In the genomic region with DNA sequence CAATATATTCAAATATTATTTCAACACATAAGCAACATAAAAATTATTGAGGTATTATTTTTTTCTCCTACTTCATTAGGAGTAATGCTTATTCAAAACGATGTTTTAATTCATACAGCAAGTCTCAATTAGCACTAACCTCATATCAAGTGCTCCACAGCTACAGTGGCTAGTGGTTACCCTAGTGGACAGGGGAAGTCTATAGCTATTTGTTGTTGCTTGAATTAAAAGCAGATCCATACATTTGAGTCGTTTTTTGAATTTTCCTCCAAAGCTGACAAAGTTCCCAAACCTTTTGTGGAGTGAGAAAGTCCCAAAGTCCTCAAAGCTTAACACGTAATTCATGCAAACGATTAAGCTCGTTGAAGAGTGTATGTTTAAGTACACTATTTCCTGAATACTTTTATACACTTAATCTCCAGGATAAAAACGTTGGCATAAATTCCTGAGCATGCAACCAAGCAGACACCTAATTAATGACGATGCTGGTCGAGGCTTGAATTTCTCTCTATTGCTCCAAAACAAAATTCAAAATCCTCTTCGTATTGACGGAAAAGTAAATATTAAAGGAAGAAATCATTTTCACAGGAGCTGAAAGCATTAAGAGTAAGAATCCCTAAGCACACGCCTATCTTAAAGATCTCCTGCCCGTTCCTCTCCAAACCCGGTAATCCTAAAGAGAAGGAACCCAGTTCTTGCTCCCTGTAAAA, we compare ENCODE assay signal across 8 cellular contexts. TPM values are rescaled to one million over a fixed set of nuclear protein-coding genes. Genes with fewer than 3 reads are reported as not detected.
DNase-seq lines count a peak whose midpoint lies in the region; ATAC-seq and TF ChIP-seq lines count a peak whose summit lies in the region.

No MANE protein-coding gene starts in this region.

- H3K9me3 ChIP-seq in OCI-LY7 (ENCODE audit: low read length) (no peaks in the 10 kb centered on the region), ectodermal cell (ENCODE audit: control insufficient read depth, low read length) (no peaks in the 10 kb centered on the region)

- peaks cover 10% of the 10 kb centered on the region for H4K20me1 ChIP-seq in OCI-LY7 (ENCODE audit: insufficient read depth, low read length)

- BruUV-seq in OCI-LY7 (replicated peaks; lab: Mats Ljungman, UMichigan) = TSS peak; percentile 73

- H3K27ac Mint-ChIP-seq in nephron progenitor cell = no peak overlapping the region

- H3K27me3 Mint-ChIP-seq in nephron progenitor cell (ENCODE audit: low read depth, poor library complexity) = peaks cover 39% of the 10 kb centered on the region

- peaks cover 38% of the 10 kb centered on the region for H3K27me3 ChIP-seq in ectodermal cell (ENCODE audit: control insufficient read depth, insufficient read depth, low read length, poor library complexity, severe bottlenecking)

- TF ChIP-seq CTCF in GM12865 (IDR thresholded peaks at IDR 0.05; ENCODE audit: insufficient read depth, low read depth, low read length, missing control alignments) (peak; percentile 17), OCI-LY7 (conservative IDR thresholded peaks at IDR 0.05; ENCODE audit: low read length) (peak; percentile 43), nephron progenitor cell (IDR thresholded peaks at IDR 0.05) (peak; percentile 10)

- ATAC-seq in HG03045 (IDR thresholded peaks at IDR 0.05; ENCODE audit: unreplicated experiment) = no peak
- ATAC-seq in HG03175 (IDR thresholded peaks at IDR 0.05; ENCODE audit: unreplicated experiment) = no peak
- no peak for ATAC-seq in HG03039 (IDR thresholded peaks at IDR 0.05; ENCODE audit: unreplicated experiment)

- CTCF ChIA-PET in OCI-LY7 (lab: Charles Lee; ENCODE audit: unreplicated experiment) = no interaction called here

- H3K4me3 Mint-ChIP-seq in nephron progenitor cell = peak overlapping the region; percentile 94

- H2AFZ ChIP-seq in OCI-LY7 (ENCODE audit: low read length) = peak overlapping the region; percentile 85; the same call in 1 of the 2 replicates

- POLR2A ChIA-PET in OCI-LY7 (lab: Charles Lee) = interaction anchor here (0.7 to 2.0 kb wide), 2 partner anchors 32 to 97 kb away, joined by 3 to 5 read pairs; no protein-coding TSS in a partner anchor

- peaks cover 6% of the 10 kb centered on the region; the same call in 1 of the 2 replicates for H3K36me3 ChIP-seq in OCI-LY7 (ENCODE audit: insufficient read depth, low read length)
- no peaks in the 10 kb centered on the region for H3K36me3 ChIP-seq in ectodermal cell (ENCODE audit: control insufficient read depth, insufficient read depth, low read length)

- H3K4me1 ChIP-seq in OCI-LY7 (ENCODE audit: insufficient read depth, low read length, poor library complexity, severe bottlenecking) (peaks cover 25% of the 10 kb centered on the region), ectodermal cell (ENCODE audit: control insufficient read depth, insufficient read depth, low read length) (no peaks in the 10 kb centered on the region)

- H3K36me3 Mint-ChIP-seq in nephron progenitor cell (ENCODE audit: low read depth) = peaks cover 14% of the 10 kb centered on the region

- H3K4me3 ChIP-seq in GM12865 (ENCODE audit: low read depth, low read length) (peak overlapping the region; percentile 99), OCI-LY7 (ENCODE audit: low read depth, low read length, poor library complexity, severe bottlenecking) (peak overlapping the region; percentile 90), ectodermal cell (ENCODE audit: insufficient read depth, low read depth, low read length) (peak overlapping the region; percentile 73)

- DNase-seq in GM12865 (ENCODE audit: low read depth) (peak; percentile 34), OCI-LY7 (ENCODE audit: low spot score) (peak; percentile 23), nephron progenitor cell (no peak), GF-D8 (lab: John Stamatoyannopoulos, UW) (no peak)

- H3K9me3 Mint-ChIP-seq in nephron progenitor cell = no peaks in the 10 kb centered on the region

- peaks cover 25% of the 10 kb centered on the region for H3K4me1 Mint-ChIP-seq in nephron progenitor cell

- WGBS in ectodermal cell, 2 experiments = 26 to 39% methylated on average over 10 to 13 of the region's 13 CpGs

- peaks cover 39% of the 10 kb centered on the region for H3K79me2 ChIP-seq in OCI-LY7 (ENCODE audit: insufficient read depth, low read depth, low read length)

- H3K9me2 ChIP-seq in OCI-LY7 (ENCODE audit: insufficient read depth, low read length) = no peaks in the 10 kb centered on the region

- intact Hi-C loops in OCI-LY7 (cut with micrococcal nuclease; ENCODE audit: unreplicated experiment) = no loop called here

- H3K4me2 ChIP-seq in OCI-LY7 (ENCODE audit: low read length) = peak overlapping the region; percentile 75

- H3K27ac ChIP-seq in OCI-LY7 (ENCODE audit: low read depth, low read length, poor library complexity, severe bottlenecking) (peak overlapping the region; percentile 73), ectodermal cell (ENCODE audit: insufficient read depth, low read depth, low read length, poor library complexity, severe bottlenecking) (no peak overlapping the region)

RNA-seq across cellular contexts. Expression of a gene that starts 1.0 kb away (rescaled TPM):
- 30.9 and 44.4 TPM in 2 replicates for total RNA-seq in OCI-LY7 (2014; rRNA removed; shearing (Covaris generic))
- total RNA-seq in OCI-LY7 (2022) = 60.6 and 66.8 TPM in 2 replicates
- 15.0 TPM for polyA plus RNA-seq in ectodermal cell (2013, experiment 1 of 4)
- polyA plus RNA-seq in ectodermal cell (2013, experiment 2 of 4) = 17.5 TPM
- 11.7 TPM for polyA plus RNA-seq in ectodermal cell (2013, experiment 3 of 4)
- 17.1 TPM for polyA plus RNA-seq in ectodermal cell (2013, experiment 4 of 4)

RNA-seq across cellular contexts. Expression of a gene that starts 7.5 kb away (rescaled TPM):
- not detected in 2 replicates for total RNA-seq in OCI-LY7 (2014; rRNA removed; shearing (Covaris generic))
- total RNA-seq in OCI-LY7 (2022) = not detected in 2 replicates
- not detected for polyA plus RNA-seq in ectodermal cell (2013, experiment 1 of 4)
- polyA plus RNA-seq in ectodermal cell (2013, experiment 2 of 4) = not detected
- not detected for polyA plus RNA-seq in ectodermal cell (2013, experiment 3 of 4)
- not detected for polyA plus RNA-seq in ectodermal cell (2013, experiment 4 of 4)

Comparison
In these comparisons a context has a peak if more than half of its experiments do, and no peak if none do; other contexts are left out.
1. DNase-seq: peak in GM12865 (single experiment) and OCI-LY7 (single experiment); none in nephron progenitor cell (single experiment) and GF-D8 (single experiment).
2. Peak in every context shown above with its lines, with median percentiles within 50 percentile points of each other: H3K4me3 ChIP-seq and CTCF ChIP-seq.